Comparison of ENCODE assay signal across 2 cellular contexts in the genomic region with DNA sequence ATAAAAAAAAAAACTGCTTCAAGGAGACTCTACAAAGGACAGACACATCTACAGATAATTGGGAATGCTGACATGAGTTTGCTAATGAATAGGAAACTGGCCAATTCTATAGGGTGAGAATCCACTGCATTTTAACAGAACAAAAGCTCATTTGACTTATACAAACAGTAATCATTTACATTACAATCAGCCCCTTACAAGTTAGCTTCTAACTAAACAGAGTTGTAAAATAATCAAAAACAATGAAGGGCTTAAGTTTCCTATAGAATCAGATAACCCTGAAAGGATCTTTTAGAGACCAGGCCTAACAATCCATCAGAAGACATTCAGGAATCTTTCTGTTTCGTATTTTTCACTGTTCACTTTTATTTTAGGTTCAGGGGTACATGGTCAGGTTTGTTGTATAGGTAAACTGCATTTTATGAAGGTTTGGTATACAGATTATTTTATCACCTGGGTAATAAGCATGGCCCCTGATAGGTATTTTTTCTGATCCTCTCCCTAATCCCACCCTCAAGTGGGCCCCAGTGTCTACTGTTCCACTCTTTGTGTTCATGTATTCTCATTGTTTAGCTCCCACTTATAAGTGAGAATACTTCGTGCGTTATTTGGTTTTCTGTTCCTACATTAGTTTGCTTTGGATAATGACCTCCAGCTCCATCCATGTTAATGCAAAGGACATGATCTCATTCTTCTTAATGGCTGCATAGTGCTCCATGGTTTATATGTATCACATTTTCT.
A peak's percentile ranks its signal among the peaks of the same experiment; 100 is the strongest.
TF ChIP-seq lines count a peak whose summit lies in the region.

No MANE protein-coding gene starts in this region.

TF ChIP-seq in GM23338, 12 proteins besides CTCF, POLR2A, EP300 and RAD21 (continued from another document):
- TF ChIP-seq ZNF114 (CRISPR knock-in tag; IDR thresholded peaks at IDR 0.05) (no peak), NANOG (IDR thresholded peaks at IDR 0.05; ENCODE audit: borderline replicate concordance) (peak; percentile 94), STAT1 (IDR thresholded peaks at IDR 0.05; ENCODE audit: unreplicated experiment) (no peak)

TF ChIP-seq in H1, 55 proteins besides CTCF, POLR2A, EP300 and RAD21:
- peak; percentile 97 for TF ChIP-seq CHD7 (IDR thresholded peaks at IDR 0.05; ENCODE audit: insufficient replicate concordance, low read length)
- peak; percentile 70; the same call in 1 of the 2 replicates for TF ChIP-seq ATF2 (IDR thresholded peaks at IDR 0.05; ENCODE audit: low read length)
- no peak for TF ChIP-seq EGR1 (IDR thresholded peaks at IDR 0.05; ENCODE audit: borderline replicate concordance, low read depth, low read length)
- peak; percentile 76 for TF ChIP-seq SP1 (IDR thresholded peaks at IDR 0.05; ENCODE audit: low read depth, low read length)
- no peak for TF ChIP-seq TBP (IDR thresholded peaks at IDR 0.05; ENCODE audit: low read depth, low read length)
- peak; percentile 30; the same call in 1 of the 2 replicates for TF ChIP-seq TEAD4 (IDR thresholded peaks at IDR 0.05; ENCODE audit: low read depth, low read length)
- TF ChIP-seq NANOG (IDR thresholded peaks at IDR 0.05; ENCODE audit: insufficient read depth, low read depth, low read length, poor library complexity, severe bottlenecking): peak; percentile 93
- peak; percentile 40; the same call in 1 of the 2 replicates for TF ChIP-seq SIX5 (IDR thresholded peaks at IDR 0.05; ENCODE audit: low read depth, low read length)
- TF ChIP-seq HDAC2 (IDR thresholded peaks at IDR 0.05; ENCODE audit: borderline replicate concordance in 1 of 2, low read depth in 2 of 2, low read length in 2 of 2): 0 out of 4 replicates have a peak, but pooled peaks of 1 of the 2 experiments have one; percentile 30
- TF ChIP-seq POU5F1 (IDR thresholded peaks at IDR 0.05; ENCODE audit: low read depth, low read length): peak; percentile 90; the same call in 1 of the 2 replicates
- TF ChIP-seq SP2 (IDR thresholded peaks at IDR 0.05; ENCODE audit: low read length): no peak
- no peak for TF ChIP-seq EZH2 (IDR thresholded peaks at IDR 0.05; ENCODE audit: low read depth, low read length, severe bottlenecking)
